Comparison of ENCODE assay signal across 1 cellular context in the genomic region with DNA sequence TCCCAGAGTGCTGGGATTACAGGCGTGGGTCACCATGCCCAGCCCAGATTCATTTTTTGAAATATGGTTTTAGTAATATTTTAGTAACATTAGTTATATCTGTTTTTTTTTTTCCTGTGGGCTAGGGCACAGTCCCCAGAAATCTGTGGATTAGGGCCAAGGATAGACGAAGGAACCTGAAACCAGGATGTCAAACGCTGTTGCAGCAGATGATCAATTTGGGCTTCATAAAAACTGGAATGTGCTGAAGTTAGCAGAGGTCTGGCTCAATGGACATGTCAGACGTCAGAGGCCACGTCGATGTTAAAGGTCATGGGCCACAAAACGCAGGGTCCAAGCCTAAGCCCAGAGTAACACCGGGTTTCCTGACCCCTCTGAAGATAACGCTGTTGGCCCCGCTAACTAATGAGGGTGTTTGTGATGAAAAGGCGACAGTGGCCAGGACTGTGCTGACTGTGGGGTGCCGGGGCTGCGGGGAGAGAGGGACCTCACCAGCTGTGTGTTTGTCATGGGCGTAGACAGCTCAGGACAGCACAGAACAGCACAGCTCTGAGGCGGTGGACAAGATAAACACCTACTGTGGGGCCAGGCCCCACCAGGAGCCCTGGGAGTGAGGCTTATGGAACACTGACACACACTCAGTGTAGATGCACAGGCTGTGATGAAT.
TF ChIP-seq lines count a peak whose summit lies in the region.

No MANE protein-coding gene starts in this region.

TF ChIP-seq in K562, 482 proteins besides CTCF, POLR2A, EP300 and RAD21:
- TF ChIP-seq, protein P1, sequence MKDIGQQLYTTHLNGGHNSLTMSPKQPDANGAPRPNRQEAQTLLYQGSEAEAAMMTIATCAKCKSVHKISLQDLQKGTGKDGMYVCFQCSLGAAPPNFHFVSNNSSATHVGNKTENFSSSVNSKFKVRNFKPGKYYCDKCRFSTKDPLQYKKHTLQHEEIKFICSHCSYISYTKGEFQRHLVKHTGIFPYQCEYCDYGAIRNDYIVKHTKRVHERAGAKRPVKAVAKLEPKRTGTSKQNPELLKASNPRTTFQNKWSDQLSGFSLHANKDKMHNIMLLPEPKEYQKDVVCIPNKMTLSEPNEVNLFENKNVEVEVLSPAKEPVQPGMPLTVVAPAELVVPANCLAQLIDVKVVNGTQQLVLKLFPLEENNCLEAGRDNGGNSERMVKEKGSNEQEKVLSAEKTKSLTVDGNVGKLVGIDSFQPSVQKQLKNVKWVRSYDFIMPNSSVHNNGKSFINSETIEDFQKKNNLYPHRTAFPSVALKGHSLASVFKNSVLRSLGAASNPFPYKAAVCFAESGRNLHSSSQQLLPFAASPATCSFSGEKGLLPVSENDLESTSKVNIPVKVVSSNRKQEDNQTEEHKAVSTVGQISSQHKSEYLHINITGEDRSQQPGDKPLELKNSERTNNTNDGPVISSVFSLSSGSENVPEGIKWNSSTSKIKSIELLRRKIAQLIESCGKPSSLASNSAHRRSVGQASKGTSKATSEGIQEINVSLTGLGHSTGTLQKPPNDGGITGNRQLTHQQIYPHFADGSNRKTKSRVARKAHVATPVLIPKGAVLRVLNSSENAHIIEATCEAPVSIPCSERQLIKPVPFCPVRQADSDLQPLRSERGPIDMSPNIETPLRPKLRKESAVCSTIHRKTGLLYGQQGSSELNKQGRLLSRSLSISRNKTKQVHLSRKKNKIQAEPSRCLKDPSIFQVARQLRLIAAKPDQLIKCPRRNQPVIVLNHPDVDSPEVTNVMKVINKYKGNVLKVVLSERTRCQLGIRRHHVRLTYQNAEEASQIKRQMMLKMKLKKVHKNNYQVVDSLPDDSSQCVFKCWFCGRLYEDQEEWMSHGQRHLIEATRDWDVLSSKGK (CRISPR knock-in tag; IDR thresholded peaks at IDR 0.05), result no peak
- TF ChIP-seq PRPF4 (IDR thresholded peaks at IDR 0.05; ENCODE audit: insufficient read depth, low read depth, low read length, poor library complexity, severe bottlenecking) (no peak), NR4A1 (CRISPR knock-in tag; IDR thresholded peaks at IDR 0.05) (no peak), NR4A1 (tag; IDR thresholded peaks at IDR 0.05) (no peak), TCF7L2 (IDR thresholded peaks at IDR 0.05; ENCODE audit: low read depth, low read length) (no peak), FOXM1 (IDR thresholded peaks at IDR 0.05; ENCODE audit: low read depth) (no peak), FOXM1 (CRISPR knock-in tag; IDR thresholded peaks at IDR 0.05; ENCODE audit: low read depth) (no peak), BRD9 (IDR thresholded peaks at IDR 0.05; ENCODE audit: low read depth, partially characterized antibody) (no peak), KLF1 (tag; IDR thresholded peaks at IDR 0.05) (no peak), HLTF (IDR thresholded peaks at IDR 0.05) (no peak), ZBED1 (IDR thresholded peaks at IDR 0.05) (no peak), HNRNPK (IDR thresholded peaks at IDR 0.05; ENCODE audit: low read depth, low read length, poor library complexity, severe bottlenecking) (no peak), CBFA2T3 (IDR thresholded peaks at IDR 0.05) (no peak), SIN3A (IDR thresholded peaks at IDR 0.05; ENCODE audit: borderline replicate concordance in 2 of 2, control insufficient read depth in 1 of 2, low read depth in 2 of 2, low read length in 2 of 2) (no peak), SRSF3 (IDR thresholded peaks at IDR 0.05; ENCODE audit: insufficient read depth, low read length) (no peak), MTA2 (IDR thresholded peaks at IDR 0.05; ENCODE audit: low read depth) (no peak)
- TF ChIP-seq, protein P2, sequence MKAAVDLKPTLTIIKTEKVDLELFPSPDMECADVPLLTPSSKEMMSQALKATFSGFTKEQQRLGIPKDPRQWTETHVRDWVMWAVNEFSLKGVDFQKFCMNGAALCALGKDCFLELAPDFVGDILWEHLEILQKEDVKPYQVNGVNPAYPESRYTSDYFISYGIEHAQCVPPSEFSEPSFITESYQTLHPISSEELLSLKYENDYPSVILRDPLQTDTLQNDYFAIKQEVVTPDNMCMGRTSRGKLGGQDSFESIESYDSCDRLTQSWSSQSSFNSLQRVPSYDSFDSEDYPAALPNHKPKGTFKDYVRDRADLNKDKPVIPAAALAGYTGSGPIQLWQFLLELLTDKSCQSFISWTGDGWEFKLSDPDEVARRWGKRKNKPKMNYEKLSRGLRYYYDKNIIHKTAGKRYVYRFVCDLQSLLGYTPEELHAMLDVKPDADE (conservative IDR thresholded peaks at IDR 0.05; ENCODE audit: control insufficient read depth, low read depth, low read length), result no peak
